In the genomic region with DNA sequence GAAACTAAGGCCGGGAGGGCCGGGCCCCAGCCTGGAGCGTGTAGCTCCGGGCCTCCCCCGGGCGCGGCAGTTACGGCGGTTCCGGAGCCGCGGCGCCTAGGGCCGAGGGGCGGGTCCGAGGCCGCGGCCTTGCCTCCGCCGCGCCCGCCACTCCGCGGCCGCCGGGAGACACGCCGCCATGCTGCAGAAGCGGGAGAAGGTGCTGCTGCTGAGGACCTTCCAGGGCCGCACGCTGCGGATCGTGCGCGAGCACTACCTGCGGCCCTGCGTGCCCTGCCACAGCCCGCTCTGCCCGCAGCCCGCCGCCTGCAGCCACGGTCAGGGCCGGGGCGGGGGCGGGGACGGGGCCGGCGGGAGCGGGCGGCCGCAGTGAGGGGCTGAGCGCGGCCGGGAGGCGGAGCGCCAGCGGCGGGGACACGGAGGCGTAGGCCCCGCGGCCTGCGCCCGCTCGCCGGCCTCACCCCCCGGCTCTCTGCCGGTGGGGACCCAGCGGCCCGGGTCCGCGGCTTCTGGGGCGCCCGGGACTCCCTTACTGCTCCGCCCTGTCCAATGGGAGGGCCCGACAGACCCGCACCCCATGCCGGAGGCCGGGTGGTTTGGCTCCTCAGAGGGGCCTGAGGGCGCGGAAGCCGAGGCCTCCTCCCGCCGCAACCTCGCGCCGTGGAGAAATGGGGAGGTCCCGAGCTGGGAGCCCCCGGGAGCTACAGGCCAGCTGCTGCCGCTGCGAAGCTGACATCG, we compare ENCODE assay signal across 8 cellular contexts. TPM values are rescaled to one million over a fixed set of nuclear protein-coding genes. Genes with fewer than 3 reads are reported as not detected.
DNase-seq lines count a peak whose midpoint lies in the region; ATAC-seq and TF ChIP-seq lines count a peak whose summit lies in the region.

A gene (plus strand): TSS at position 150 of the 738 bp plus-strand sequence. CDS start 29 bp downstream, at position 179.

- TF ChIP-seq POLR2A in gastrocnemius medialis (IDR thresholded peaks at IDR 0.05) = peak; percentile 3 to 11

- H2AFZ ChIP-seq in Karpas-422 (ENCODE audit: low read length) = peak within 1 kb of the TSS; percentile 92

- H3K79me2 ChIP-seq in Karpas-422 (ENCODE audit: low read length) = peaks cover 45% of the 10 kb centered on the region

- H3K9me3 ChIP-seq in ES-I3 (ENCODE audit: control insufficient read depth, insufficient read depth, low read length) = no peaks in the 10 kb centered on the region
- H3K9me3 ChIP-seq in Karpas-422 (ENCODE audit: low read length) = no peaks in the 10 kb centered on the region
- no peaks in the 10 kb centered on the region for H3K9me3 ChIP-seq in gastrocnemius medialis

- H3K36me3 ChIP-seq in ES-I3 (ENCODE audit: insufficient read depth, low read length) (no peaks in the 10 kb centered on the region), Karpas-422 (ENCODE audit: insufficient read depth, low read length) (peaks cover 19% of the 10 kb centered on the region; the same call in 1 of the 2 replicates), gastrocnemius medialis (no peaks in the 10 kb centered on the region)

- peak; percentile 88 for DNase-seq in Karpas-422
- peak; percentile 50 for DNase-seq in T-helper 22 cell (ENCODE audit: low read depth)
- no peak for DNase-seq in astrocyte of the cerebellum (ENCODE audit: low read depth)
- DNase-seq in hypothalamus (lab: John Stamatoyannopoulos, UW) = peak in 42 of 51 donors; percentile 16 to 82 (median 56)
- peak; percentile 5 to 25 for DNase-seq in gastrocnemius medialis
- no peak for DNase-seq in NCI-H187 treated with DMSO at 0.1 percent for 48 hours (lab: John Stamatoyannopoulos, UW)

- H3K4me3 ChIP-seq in Karpas-422 (ENCODE audit: low read length) (peak within 1 kb of the TSS; percentile 90), astrocyte of the cerebellum (ENCODE audit: low read depth, low read length) (peak within 1 kb of the TSS; percentile 51), gastrocnemius medialis (peak within 1 kb of the TSS; percentile 69 to 74 (median 71))

- no peak for TF ChIP-seq CTCF in astrocyte of the cerebellum (IDR thresholded peaks at IDR 0.05; ENCODE audit: low read depth, low read length, missing control alignments)
- peak in 1 of 5 experiments; percentile 16 for TF ChIP-seq CTCF in gastrocnemius medialis (IDR thresholded peaks at IDR 0.05 in 4 of 5, conservative IDR thresholded peaks at IDR 0.05 in 1 of 5)

- H3K9ac ChIP-seq in ES-I3 (ENCODE audit: low read depth, low read length) (peak within 1 kb of the TSS; percentile 79), Karpas-422 (ENCODE audit: low read length) (peak within 1 kb of the TSS; percentile 92)

- no peaks in the 10 kb centered on the region for H4K20me1 ChIP-seq in Karpas-422 (ENCODE audit: insufficient read depth, low read depth, low read length)

- in situ Hi-C loops in astrocyte of the cerebellum (cut with HindIII; ENCODE audit: low sequenced_read_pairs) (no loop called here), gastrocnemius medialis (cut with MboI; ENCODE audit: low sequenced_read_pairs in 4 of 4) (loop anchor here in 3 of 4 donors (25.0 kb wide), 1 partner anchor 656 kb away; no protein-coding TSS in a partner anchor)

- intact Hi-C loops in gastrocnemius medialis (cut with DNase I; ENCODE audit: low total_unique reads) = loop anchor here (5.0 kb wide), 1 partner anchor 204 kb away; a partner anchor contains a TSS

- H3K27ac ChIP-seq in Karpas-422 (ENCODE audit: low read length) (peak within 1 kb of the TSS; percentile 92), gastrocnemius medialis (peak within 1 kb of the TSS; percentile 78 to 88 (median 85))

- H3K4me1 ChIP-seq in ES-I3 (ENCODE audit: insufficient read depth, low read length) (peaks cover 11% of the 10 kb centered on the region; the same call in 1 of the 2 replicates), Karpas-422 (ENCODE audit: low read length) (peaks cover 36% of the 10 kb centered on the region), gastrocnemius medialis (peaks cover 26 to 31% of the 10 kb centered on the region in 2 donors)

- ATAC-seq in GM21723 (IDR thresholded peaks at IDR 0.05; ENCODE audit: unreplicated experiment) = peak; percentile 64
- ATAC-seq in gastrocnemius medialis = peak; percentile 83 to 88

- peak within 1 kb of the TSS; percentile 81 for H3K4me2 ChIP-seq in Karpas-422 (ENCODE audit: low read depth, low read length, poor library complexity, severe bottlenecking)

- H3K9me2 ChIP-seq in Karpas-422 (replicated peaks; ENCODE audit: insufficient read depth, low read length) = no peaks in the 10 kb centered on the region

- no peaks in the 10 kb centered on the region for H3K27me3 ChIP-seq in Karpas-422 (ENCODE audit: low read length)
- no peaks in the 10 kb centered on the region for H3K27me3 ChIP-seq in gastrocnemius medialis

RNA-seq across cellular contexts. Expression of the gene that starts here (rescaled TPM):
- 25.5 and 40.2 TPM in 2 replicates for total RNA-seq in Karpas-422 (2014; rRNA removed; shearing (Covaris generic); ENCODE audit: low replicate concordance)
- total RNA-seq in gastrocnemius medialis = 10 to 100 TPM; 21.9 to 35.1 (median 32.1) TPM

Comparison
In these comparisons a context has a peak if more than half of its experiments do, and no peak if none do; other contexts are left out.
1. DNase-seq: peak in Karpas-422 (single experiment), T-helper 22 cell (single experiment), hypothalamus (42 of 51) and gastrocnemius medialis (2 of 2); none in astrocyte of the cerebellum (single experiment) and NCI-H187 treated with DMSO at 0.1 percent for 48 hours (single experiment).
2. Peak in every context shown above with its lines, with median percentiles within 50 percentile points of each other: H3K4me3 ChIP-seq.